In genomic region chr19:35295792-35296462, GRCh38 we compare ENCODE assay signal across 9 cellular contexts. TPM values are rescaled to one million over a fixed set of nuclear protein-coding genes. Genes with fewer than 3 reads are reported as not detected.
A peak's percentile ranks its signal among the peaks of the same experiment; 100 is the strongest.
DNase-seq lines count a peak whose midpoint lies in the region; ATAC-seq and TF ChIP-seq lines count a peak whose summit lies in the region.
"Had no signal": no experiment of that assay in that cellular context is flagged by ENCODE, and none has a peak within 500 bp of the region (broad histone marks: within the 10 kb centered on the region; RNA-seq: fewer than 3 reads in every experiment).

No MANE protein-coding gene starts in this region.

- POLR2A ChIA-PET in Panc1 (lab: Charles Lee): no interaction called here

- H3K4me1 ChIP-seq in Panc1 (ENCODE audit: control insufficient read depth, insufficient read depth, low read length) (no peaks in the 10 kb centered on the region), HAP-1 (no peaks in the 10 kb centered on the region)

- peak; percentile 76 for DNase-seq in GM19238 (ENCODE audit: insufficient read length, low spot score)
- DNase-seq in Panc1 (ENCODE audit: low read depth, low spot score): no peak
- peak; percentile 29 for DNase-seq in activated effector memory CD4-positive, alpha-beta T cell treated with Interleukin-2 at 50 U/mL for 16 hours
- peak; percentile 30 to 39 for DNase-seq in stimulated activated CD4-positive, alpha-beta T cell treated with anti-CD3 and anti-CD28 coated beads, Interleukin-2, amount 100 ng/mL, for 24 hours
- no peak for DNase-seq in HAP-1 (ENCODE audit: low spot score in 2 of 2)
- DNase-seq in COR-L47 (lab: John Stamatoyannopoulos, UW): no peak
- DNase-seq: brain microvascular endothelial cell had no signal

- no peak overlapping the region for H3K4me3 ChIP-seq in Panc1 (ENCODE audit: low read depth in 2 of 2, low read length in 2 of 2)
- H3K4me3 ChIP-seq in HAP-1: no peak overlapping the region
- H3K4me3 ChIP-seq: SK-N-MC had no signal

- H3K36me3 ChIP-seq in Panc1 (ENCODE audit: control insufficient read depth, insufficient read depth, low read length) (no peaks in the 10 kb centered on the region), HAP-1 (replicated peaks) (no peaks in the 10 kb centered on the region)
- H3K36me3 ChIP-seq: brain microvascular endothelial cell had no signal

- intact Hi-C loops in Panc1 (cut with micrococcal nuclease; ENCODE audit: unreplicated experiment): no loop called here

- H3K27me3 ChIP-seq in Panc1 (ENCODE audit: control insufficient read depth, insufficient read depth, low read length): no peaks in the 10 kb centered on the region; the same call in 1 of the 2 replicates
- H3K27me3 ChIP-seq in HAP-1 (ENCODE audit: low read depth): no peaks in the 10 kb centered on the region

- CTCF ChIA-PET in Panc1 (lab: Charles Lee): no interaction called here

- H3K27ac ChIP-seq in Panc1 (ENCODE audit: low read length): no peak overlapping the region
- H3K27ac ChIP-seq: brain microvascular endothelial cell, SK-N-MC had no signal

- in situ Hi-C loops in Panc1 (cut with HindIII; ENCODE audit: low pct_unique_long_range_greater_than_20kb, low sequenced_read_pairs) (no loop called here), HAP-1 (cut with MboI; ENCODE audit: low sequenced_read_pairs) (no loop called here)

- peak; percentile 32 for ATAC-seq in Panc1
- ATAC-seq in GM18909 (IDR thresholded peaks at IDR 0.05; ENCODE audit: poor library complexity, unreplicated experiment): no peak

- no peak for TF ChIP-seq CTCF in Panc1 (IDR thresholded peaks at IDR 0.05)

- BruUV-seq in Panc1 (replicated peaks; lab: Mats Ljungman, UMichigan): no TSS peak

- no peaks in the 10 kb centered on the region for H3K9me3 ChIP-seq in Panc1 (ENCODE audit: control insufficient read depth, insufficient read depth, low read depth, low read length)
- H3K9me3 ChIP-seq in HAP-1: no peaks in the 10 kb centered on the region

RNA-seq across cellular contexts. Expression of gene MAG, which starts 4.0 kb away (rescaled TPM):
- not detected for total RNA-seq in Panc1 (2021; ENCODE audit: unreplicated experiment)
- not detected for polyA plus RNA-seq in Panc1 (2012; ENCODE audit: insufficient read length)

RNA-seq across cellular contexts. Expression of gene HAMP, which starts 13.6 kb away (rescaled TPM):
- total RNA-seq in Panc1 (2021; ENCODE audit: unreplicated experiment): 0.31 TPM
- polyA plus RNA-seq in Panc1 (2012; ENCODE audit: insufficient read length): not detected

RNA-seq across cellular contexts. Expression of gene USF2, which starts 27.2 kb away (rescaled TPM):
- 121 TPM for total RNA-seq in Panc1 (2021; ENCODE audit: unreplicated experiment)
- 261 TPM for polyA plus RNA-seq in Panc1 (2012; ENCODE audit: insufficient read length)

RNA-seq across cellular contexts. Expression of gene CD22, which starts 33.1 kb away (rescaled TPM):
- total RNA-seq in Panc1 (2021; ENCODE audit: unreplicated experiment): 0.74 TPM
- polyA plus RNA-seq in Panc1 (2012; ENCODE audit: insufficient read length): 0.16 TPM

RNA-seq across cellular contexts. Expression of gene LSR, which starts 47.1 kb away (rescaled TPM):
- total RNA-seq in Panc1 (2021; ENCODE audit: unreplicated experiment): 64.7 TPM
- 124 TPM for polyA plus RNA-seq in Panc1 (2012; ENCODE audit: insufficient read length)

Comparison
In these comparisons a context has a peak if more than half of its experiments do, and no peak if none do; other contexts are left out.
1. DNase-seq: peak in GM19238 (single experiment), activated effector memory CD4-positive, alpha-beta T cell treated with Interleukin-2 at 50 U/mL for 16 hours (single experiment) and stimulated activated CD4-positive, alpha-beta T cell treated with anti-CD3 and anti-CD28 coated beads, Interleukin-2, amount 100 ng/mL, for 24 hours (2 of 2); none in Panc1 (single experiment), HAP-1 (0 of 2) and COR-L47 (single experiment).